27 cellular contexts compared by ENCODE assay signal in the genomic region with DNA sequence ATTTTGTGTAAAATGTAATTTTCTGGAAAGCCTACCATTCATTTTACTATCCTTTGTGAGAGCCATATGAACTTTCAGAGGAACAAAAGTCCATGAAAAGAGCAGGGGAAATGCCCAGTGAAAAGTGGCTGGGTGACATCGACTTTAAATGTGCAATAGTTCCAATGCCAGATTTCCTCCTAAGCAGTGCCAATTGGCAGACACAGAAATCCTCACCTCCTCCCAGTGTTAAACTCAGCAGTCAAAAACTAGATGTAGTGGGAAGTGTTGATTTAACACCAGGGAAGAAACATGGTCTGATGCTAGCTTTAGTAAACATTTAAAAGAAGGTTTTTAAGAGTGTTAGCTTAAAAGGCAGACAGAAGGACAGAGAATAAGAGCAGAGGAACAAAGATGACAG.
"Had no signal": no experiment of that assay in that cellular context is flagged by ENCODE, and none has a peak within 500 bp of the region (broad histone marks: within the 10 kb centered on the region; RNA-seq: fewer than 3 reads in every experiment).

No MANE protein-coding gene starts in this region.

- DNase-seq: activated CD4-positive, alpha-beta T cell treated with anti-CD3 and anti-CD28 coated beads for 1 hour; activated CD4-positive, alpha-beta T cell treated with anti-CD3 and anti-CD28 coated beads for 48 hours; activated CD4-positive, CD25-positive, alpha-beta regulatory T cell; activated CD8-positive, alpha-beta T cell treated with anti-CD3 and anti-CD28 coated beads for 36 hours; activated effector memory CD4-positive, alpha-beta T cell treated with anti-CD3 and anti-CD28 coated beads, Interleukin-2, amount 50 U/mL, for 16 hours; activated naive CD4-positive, alpha-beta T cell; activated naive CD4-positive, alpha-beta T cell treated with anti-CD3 and anti-CD28 coated beads, Interleukin-2, amount 50 U/mL, for 16 hours; activated naive CD8-positive, alpha-beta T cell treated with anti-CD3 and anti-CD28 coated beads for 36 hours; activated T-cell treated with anti-CD3 and anti-CD28 coated beads, Interleukin-2, amount 50 U/mL, for 1 hour; activated T-cell treated with anti-CD3 and anti-CD28 coated beads, Interleukin-2, amount 50 U/mL, for 72 hours; amniotic stem cell; aorta; NCI-H1105; NCI-H1436; NCI-H1694; NCI-H1930; NCI-H2081 treated with DMSO at 0.1 percent for 48 hours; NCI-H226; NCI-H524 treated with DMSO at 0.1 percent for 48 hours; Peyer's patch; SIG-M5; T-cell; T-helper 17 cell; WERI-Rb-1 had no signal

- H3K4me1 ChIP-seq: Peyer's patch had no signal

- H3K4me3 ChIP-seq: cardiac muscle cell, Peyer's patch had no signal

- H3K36me3 ChIP-seq: cardiac muscle cell, Peyer's patch, WERI-Rb-1 had no signal

- H3K27ac ChIP-seq: cardiac muscle cell, KMS-11, Peyer's patch, RWPE1, WERI-Rb-1 had no signal

- H3K9me3 ChIP-seq: Peyer's patch had no signal

- H3K27me3 ChIP-seq: cardiac muscle cell, Peyer's patch had no signal
